ENCODE assay signal across 31 cellular contexts in the genomic region with DNA sequence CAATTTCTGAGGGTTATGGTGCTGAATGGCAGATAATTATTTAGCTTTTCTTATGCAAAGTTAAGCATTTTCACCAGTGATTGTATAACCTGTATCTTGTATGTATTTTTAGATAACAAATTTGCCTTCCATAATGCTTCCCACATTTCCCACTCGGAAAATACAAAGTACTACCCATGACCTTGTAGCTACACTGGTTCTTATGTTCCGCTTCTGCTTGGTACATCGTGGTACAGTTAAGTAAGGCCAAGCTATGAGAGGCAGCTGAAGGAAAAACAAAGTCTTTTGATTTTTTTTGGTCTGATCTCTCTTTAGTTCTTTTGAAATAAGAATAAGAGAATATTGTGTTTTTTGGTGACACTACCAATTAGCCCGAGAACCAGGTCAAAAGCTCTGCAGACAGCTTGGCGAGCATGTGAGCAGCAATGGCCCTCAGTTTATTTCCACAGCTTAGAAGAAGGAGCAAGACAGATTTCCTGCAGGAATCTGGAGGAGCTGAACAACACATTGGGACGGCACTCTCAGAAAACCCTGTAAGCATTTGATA. TPM values are rescaled to one million over a fixed set of nuclear protein-coding genes. Genes with fewer than 3 reads are reported as not detected.
"Had no signal": no experiment of that assay in that cellular context is flagged by ENCODE, and none has a peak within 500 bp of the region (broad histone marks: within the 10 kb centered on the region; RNA-seq: fewer than 3 reads in every experiment).

No MANE protein-coding gene starts in this region.

- H3K27ac Mint-ChIP-seq: activated CD4-positive, alpha-beta T cell treated with anti-CD3 and anti-CD28 coated beads, Interleukin-2, amount 10 ng/mL, durations not matched to agents 7 days and 5 days; activated CD8-positive, alpha-beta T cell treated with anti-CD3 and anti-CD28 coated beads for 36 hours; activated naive CD8-positive, alpha-beta T cell; activated T-helper 2 cell treated with anti-CD3 and anti-CD28 coated beads, Interferon-gamma antibody, Interleukin-2, Interleukin-4, amounts not matched to agents 10 μg/mL and 5 μg/mL and 100 μg/mL, durations not matched to agents 14 hours and 24 hours and 36 hours; dendritic cell treated with granulocyte-macrophage colony-stimulating factor and Interleukin-4, amounts not matched to agents 40 ng/mL and 50 ng/mL, for 4 days; stimulated activated naive CD8-positive, alpha-beta T cell treated with anti-CD3 and anti-CD28 coated beads, Interleukin-15, Interleukin-2, amounts not matched to agents 100 ng/mL and 50 ng/mL, for 24 hours; T-helper 17 cell had no signal

- H3K4me3 ChIP-seq: ascending aorta, esophagus muscularis mucosa, heart right ventricle, skin epidermis, tibial artery, upper lobe of right lung had no signal

- H3K4me3 Mint-ChIP-seq: activated CD4-positive, alpha-beta T cell treated with anti-CD3 and anti-CD28 coated beads, Interleukin-2, amount 10 ng/mL, durations not matched to agents 7 days and 5 days; activated CD8-positive, alpha-beta T cell treated with anti-CD3 and anti-CD28 coated beads for 36 hours; activated naive CD8-positive, alpha-beta T cell; activated T-cell treated with anti-CD3 and anti-CD28 coated beads, Interleukin-2, amount 50 U/mL, for 4 hours; dendritic cell treated with granulocyte-macrophage colony-stimulating factor and Interleukin-4, amounts not matched to agents 40 ng/mL and 50 ng/mL, for 4 days; stimulated activated effector memory CD8-positive, alpha-beta T cell treated with anti-CD3 and anti-CD28 coated beads, Interleukin-12 subunit alpha, Interleukin-12 subunit beta, amount 100 ng/mL, for 72 hours; stimulated activated naive CD8-positive, alpha-beta T cell treated with anti-CD3 and anti-CD28 coated beads, Interleukin-15, Interleukin-2, amounts not matched to agents 100 ng/mL and 50 ng/mL, for 24 hours; T-helper 17 cell had no signal

- H3K27ac ChIP-seq: ascending aorta, brain microvascular endothelial cell, esophagus muscularis mucosa, foreskin keratinocyte, heart right ventricle, skin epidermis, upper lobe of right lung, WERI-Rb-1 had no signal

- DNase-seq: activated CD4-positive, alpha-beta T cell treated with anti-CD3 and anti-CD28 coated beads, Interleukin-2, amount 10 ng/mL, durations not matched to agents 7 days and 5 days; activated CD4-positive, CD25-positive, alpha-beta regulatory T cell treated with anti-CD3 and anti-CD28 coated beads, Interleukin-2, amount 50 U/mL, for 72 hours; activated CD8-positive, alpha-beta T cell treated with anti-CD3 and anti-CD28 coated beads for 36 hours; activated T-cell treated with anti-CD3 and anti-CD28 coated beads, Interleukin-2, amount 50 U/mL, for 4 hours; brain microvascular endothelial cell; central memory CD4-positive, alpha-beta T cell; effector CD4-positive, alpha-beta T cell; foreskin keratinocyte; heart right ventricle; islet precursor cell; left cardiac atrium; left ventricle myocardium superior; naive thymus-derived CD8-positive, alpha-beta T cell; stimulated activated CD4-positive, alpha-beta T cell treated with anti-CD3 and anti-CD28 coated beads, Interleukin-4, amount 100 ng/mL, for 24 hours; T-helper 17 cell; T1000; tibial artery; upper lobe of right lung; WERI-Rb-1 had no signal

- H3K4me1 Mint-ChIP-seq: activated CD4-positive, alpha-beta T cell treated with anti-CD3 and anti-CD28 coated beads, Interleukin-2, amount 10 ng/mL, durations not matched to agents 7 days and 5 days; T-helper 17 cell had no signal

- H3K27me3 Mint-ChIP-seq: activated CD4-positive, alpha-beta T cell treated with anti-CD3 and anti-CD28 coated beads, Interleukin-2, amount 10 ng/mL, durations not matched to agents 7 days and 5 days; activated CD8-positive, alpha-beta T cell treated with anti-CD3 and anti-CD28 coated beads for 36 hours; activated naive CD8-positive, alpha-beta T cell; dendritic cell treated with granulocyte-macrophage colony-stimulating factor and Interleukin-4, amounts not matched to agents 40 ng/mL and 50 ng/mL, for 4 days; naive thymus-derived CD8-positive, alpha-beta T cell; stimulated activated naive CD8-positive, alpha-beta T cell treated with anti-CD3 and anti-CD28 coated beads, Interleukin-15, Interleukin-2, amounts not matched to agents 100 ng/mL and 50 ng/mL, for 24 hours; T-helper 17 cell had no signal

- H3K4me1 ChIP-seq: ascending aorta, esophagus muscularis mucosa, foreskin keratinocyte, heart right ventricle, upper lobe of right lung had no signal

- H3K27me3 ChIP-seq: ascending aorta, brain microvascular endothelial cell, esophagus muscularis mucosa, foreskin keratinocyte, heart right ventricle, tibial artery, upper lobe of right lung had no signal

- H3K9me3 Mint-ChIP-seq: activated CD4-positive, alpha-beta T cell treated with anti-CD3 and anti-CD28 coated beads, Interleukin-2, amount 10 ng/mL, durations not matched to agents 7 days and 5 days; activated T-cell treated with anti-CD3 and anti-CD28 coated beads, Interleukin-2, amount 50 U/mL, for 4 hours; dendritic cell treated with granulocyte-macrophage colony-stimulating factor and Interleukin-4, amounts not matched to agents 40 ng/mL and 50 ng/mL, for 4 days; stimulated activated naive CD8-positive, alpha-beta T cell treated with anti-CD3 and anti-CD28 coated beads, Interleukin-15, Interleukin-2, amounts not matched to agents 100 ng/mL and 50 ng/mL, for 24 hours had no signal

- H3K9me3 ChIP-seq: ascending aorta, esophagus muscularis mucosa, tibial artery, upper lobe of right lung had no signal

- H3K36me3 ChIP-seq: brain microvascular endothelial cell, WERI-Rb-1 had no signal

- ATAC-seq: activated CD8-positive, alpha-beta T cell treated with anti-CD3 and anti-CD28 coated beads for 36 hours; activated T-cell treated with anti-CD3 and anti-CD28 coated beads, Interleukin-2, amount 50 U/mL, for 4 hours; foreskin keratinocyte; heart right ventricle; left cardiac atrium; left ventricle myocardium superior; naive thymus-derived CD8-positive, alpha-beta T cell; sciatic nerve; SK-N-SH treated with all-trans-retinoic acid at 6 μM for 48 hours; stimulated activated effector memory CD8-positive, alpha-beta T cell treated with anti-CD3 and anti-CD28 coated beads, Interleukin-12 subunit alpha, Interleukin-12 subunit beta, amount 100 ng/mL, for 72 hours; T-helper 17 cell had no signal

RNA-seq across cellular contexts. Expression of a gene that starts 50.8 kb away (rescaled TPM):
- total RNA-seq: activated CD4-positive, alpha-beta T cell treated with anti-CD3 and anti-CD28 coated beads, Interleukin-2, amount 10 ng/mL, durations not matched to agents 7 days and 5 days; activated CD8-positive, alpha-beta T cell treated with anti-CD3 and anti-CD28 coated beads for 36 hours; activated T-cell treated with anti-CD3 and anti-CD28 coated beads, Interleukin-2, amount 50 U/mL, for 4 hours; foreskin keratinocyte; lung microvascular endothelial cell; naive thymus-derived CD8-positive, alpha-beta T cell; osteoblast had no signal
